In genomic region chr5:75620184-75620959, GRCh38 we compare ENCODE assay signal across 17 cellular contexts. TPM values are rescaled to one million over a fixed set of nuclear protein-coding genes. Genes with fewer than 3 reads are reported as not detected.
DNase-seq lines count a peak whose midpoint lies in the region; ATAC-seq, FAIRE-seq and TF ChIP-seq lines count a peak whose summit lies in the region.
"Had no signal": no experiment of that assay in that cellular context is flagged by ENCODE, and none has a peak within 500 bp of the region (broad histone marks: within the 10 kb centered on the region; RNA-seq: fewer than 3 reads in every experiment).

No MANE protein-coding gene starts in this region.

- TF ChIP-seq CTCF in LNCaP clone FGC (IDR thresholded peaks at IDR 0.05; ENCODE audit: control insufficient read depth, extremely low read depth, insufficient read depth) (no peak), VCaP (conservative IDR thresholded peaks at IDR 0.05) (no peak), keratinocyte (optimal IDR thresholded peaks at IDR 0.05 in 1 of 3, IDR thresholded peaks at IDR 0.05 in 1 of 3, conservative IDR thresholded peaks at IDR 0.05 in 1 of 3; ENCODE audit: extremely low read depth in 1 of 3, insufficient read depth in 2 of 3, low read length in 3 of 3) (no peak)

- peak overlapping the region; percentile 94 for H3K27ac ChIP-seq in VCaP
- H3K27ac ChIP-seq in keratinocyte (ENCODE audit: control insufficient read depth, insufficient read depth, low read length): no peak overlapping the region
- no peak overlapping the region for H3K27ac ChIP-seq in small intestine (ENCODE audit: low read depth in 1 of 2, low read length in 1 of 2)
- H3K27ac ChIP-seq: KMS-11 had no signal

- FAIRE-seq in keratinocyte (lab: Jason Lieb, UNC) (peak; percentile 81), small intestine (lab: Jason Lieb, UNC) (no peak)
- FAIRE-seq: HTR-8/SVneo had no signal

- no peaks in the 10 kb centered on the region for H3K27me3 ChIP-seq in keratinocyte (ENCODE audit: control insufficient read depth, extremely low read depth, insufficient read depth, low read length)
- no peaks in the 10 kb centered on the region for H3K27me3 ChIP-seq in small intestine (ENCODE audit: control insufficient read depth in 2 of 2, insufficient read depth in 2 of 2, low read length in 2 of 2)
- H3K27me3 ChIP-seq: MG63 had no signal

- H3K9me3 ChIP-seq in keratinocyte (ENCODE audit: control insufficient read depth, low read depth, low read length) (no peaks in the 10 kb centered on the region), small intestine (ENCODE audit: control insufficient read depth, low read depth) (no peaks in the 10 kb centered on the region)
- H3K9me3 ChIP-seq: MG63 had no signal

- H3K36me3 ChIP-seq in keratinocyte (ENCODE audit: control insufficient read depth in 2 of 2, extremely low read depth in 1 of 2, insufficient read depth in 2 of 2, low read length in 2 of 2) (no peaks in the 10 kb centered on the region), small intestine (ENCODE audit: control insufficient read depth in 2 of 2, insufficient read depth in 2 of 2, low read length in 2 of 2) (no peaks in the 10 kb centered on the region)
- H3K36me3 ChIP-seq: MG63 had no signal

- no peaks in the 10 kb centered on the region for H3K9me1 ChIP-seq in keratinocyte (ENCODE audit: control insufficient read depth, extremely low read depth, insufficient read depth, low read length)

- H3K79me2 ChIP-seq in keratinocyte (ENCODE audit: control insufficient read depth, insufficient read depth, low read length): no peaks in the 10 kb centered on the region

- peak overlapping the region; percentile 41 for H3K4me3 ChIP-seq in LNCaP clone FGC (ENCODE audit: low read depth, low read length)
- no peak overlapping the region for H3K4me3 ChIP-seq in keratinocyte (ENCODE audit: control insufficient read depth in 2 of 3, extremely low read depth in 1 of 3, insufficient read depth in 2 of 3, low read depth in 1 of 3, low read length in 3 of 3)
- no peak overlapping the region for H3K4me3 ChIP-seq in small intestine (ENCODE audit: low read depth in 1 of 2, low read length in 2 of 2)
- H3K4me3 ChIP-seq: MG63 had no signal

- H3K4me1 ChIP-seq in keratinocyte (ENCODE audit: control insufficient read depth, extremely low read depth, insufficient read depth, low read length): peaks cover 51% of the 10 kb centered on the region
- H3K4me1 ChIP-seq in small intestine (ENCODE audit: control insufficient read depth in 2 of 2, insufficient read depth in 1 of 2, low read depth in 1 of 2, low read length in 1 of 2): peaks cover 11 to 15% of the 10 kb centered on the region in 2 donors

- no peak for ATAC-seq in HG03039 (IDR thresholded peaks at IDR 0.05; ENCODE audit: unreplicated experiment)
- ATAC-seq: CD8-positive, alpha-beta T cell had no signal

- dilution Hi-C loops in keratinocyte (cut with MboI; ENCODE audit: extremely low pct_ligation_motif_present, low sequenced_read_pairs): no loop called here

- WGBS in small intestine, 3 donors: 51 to 66% (median 55%) methylated on average over 4 of the region's 4 CpGs

- DNase-seq in LNCaP clone FGC (ENCODE audit: low read depth) (peak; percentile 92), keratinocyte (ENCODE audit: low read depth, low spot score) (no peak), small intestine (peak; percentile 64), NCI-H187 treated with DMSO at 0.1 percent for 48 hours (lab: John Stamatoyannopoulos, UW) (no peak), putamen (ENCODE audit: low spot score) (no peak)
- DNase-seq: ACHN; CD8-positive, alpha-beta T cell; GOT3; MG63; NCI-H1092 treated with DMSO at 0.1 percent for 48 hours; NCI-H1694 treated with DMSO at 0.1 percent for 48 hours; NCI-H82; RPMI8226 had no signal

- H3K4me2 ChIP-seq in keratinocyte (ENCODE audit: control insufficient read depth, extremely low read depth, insufficient read depth, low read depth, low read length): peak overlapping the region; percentile 27
- H3K4me2 ChIP-seq: KMS-11 had no signal

- H4K20me1 ChIP-seq in keratinocyte (ENCODE audit: control insufficient read depth, extremely low read depth, insufficient read depth, low read length): no peaks in the 10 kb centered on the region

- peak overlapping the region; percentile 32 for H2AFZ ChIP-seq in keratinocyte (ENCODE audit: control insufficient read depth, low read length)

- no peak overlapping the region for H3K9ac ChIP-seq in keratinocyte (ENCODE audit: control insufficient read depth, extremely low read depth, insufficient read depth, low read length)
- H3K9ac ChIP-seq: KMS-11 had no signal

RNA-seq across cellular contexts. Expression of gene ANKDD1B, which starts 9.1 kb away (rescaled TPM):
- 0.27 to 1.4 TPM (median 1.1 TPM) in 3 replicates for polyA plus RNA-seq in keratinocyte
- polyA plus RNA-seq in keratinocyte (2011; ENCODE audit: low read depth): 1.4 TPM
- polyA plus RNA-seq in keratinocyte (2011; cell fraction: cytosol; rRNA removed): 0.13 and 0.22 TPM in 2 replicates
- polyA plus RNA-seq in keratinocyte (2011; cell fraction: nucleus; rRNA removed): 4.5 and 5.2 TPM in 2 replicates
- polyA plus RNA-seq in keratinocyte (2012; ENCODE audit: low replicate concordance): 0.06 and 1.4 TPM in 2 replicates
- polyA minus RNA-seq in keratinocyte: 1.8 to 2.3 TPM in 2 of 3 replicates, not detected in the other
- not detected for polyA minus RNA-seq in keratinocyte (2011; cell fraction: cytosol; rRNA and poly(A)+ RNA removed)
- 3.4 and 12.6 TPM in 2 replicates for polyA minus RNA-seq in keratinocyte (2011; cell fraction: nucleus; rRNA and poly(A)+ RNA removed)
- 1 to 10 TPM in 2 of 3 donors, not detected in 1; 1.3 to 1.4 TPM for polyA plus RNA-seq in small intestine

Comparison
In these comparisons a context has a peak if more than half of its experiments do, and no peak if none do; other contexts are left out.
1. DNase-seq: peak in LNCaP clone FGC (single experiment) and small intestine (single experiment); none in keratinocyte (single experiment), NCI-H187 treated with DMSO at 0.1 percent for 48 hours (single experiment) and putamen (single experiment).